In genomic region chr15:69095280-69095679, GRCh38 we compare ENCODE assay signal across 26 cellular contexts.
"Had no signal": no experiment of that assay in that cellular context is flagged by ENCODE, and none has a peak within 500 bp of the region (broad histone marks: within the 10 kb centered on the region; RNA-seq: fewer than 3 reads in every experiment).

No MANE protein-coding gene starts in this region.

- H3K36me3 ChIP-seq: esophagus squamous epithelium, left lung, neutrophil, pancreas, suprapubic skin, transverse colon, vagina had no signal

- H3K4me3 Mint-ChIP-seq: effector memory CD8-positive, alpha-beta T cell; memory B cell; natural killer cell; stimulated activated naive CD8-positive, alpha-beta T cell treated with anti-CD3 and anti-CD28 coated beads, Interleukin-15, amount 100 ng/mL, for 72 hours had no signal

- H3K27me3 ChIP-seq: esophagus squamous epithelium, hepatocyte, left lung, pancreas, suprapubic skin, transverse colon, vagina had no signal

- H3K9me3 ChIP-seq: esophagus squamous epithelium, left lung, neutrophil, pancreas, suprapubic skin, transverse colon, vagina had no signal

- DNase-seq: cortex of kidney; effector memory CD8-positive, alpha-beta T cell; erythroblast; esophagus squamous epithelium; foreskin melanocyte; kidney; left lung; natural killer cell; pancreas; retina; stimulated activated CD4-positive, alpha-beta T cell treated with anti-CD3 and anti-CD28 coated beads, Interleukin-12 subunit alpha, Interleukin-12 subunit beta, amount 100 ng/mL, for 4 hours; stimulated activated CD4-positive, alpha-beta T cell treated with anti-CD3 and anti-CD28 coated beads, Interleukin-1b, Interleukin-23, amount 100 ng/mL, for 48 hours; stimulated activated CD4-positive, alpha-beta T cell treated with anti-CD3 and anti-CD28 coated beads, Interleukin-4, amount 100 ng/mL, for 1 hour; stimulated activated CD8-positive, alpha-beta memory T cell treated with anti-CD3 and anti-CD28 coated beads, Interleukin-4, amount 100 ng/mL, for 48 hours; stimulated activated naive CD4-positive, alpha-beta T cell; stimulated activated naive CD8-positive, alpha-beta T cell treated with anti-CD3 and anti-CD28 coated beads, Interleukin-15, amount 100 ng/mL, for 72 hours; transverse colon had no signal

- H3K4me1 ChIP-seq: left lung, pancreas, transverse colon, vagina had no signal

- H3K27me3 Mint-ChIP-seq: stimulated activated naive CD8-positive, alpha-beta T cell treated with anti-CD3 and anti-CD28 coated beads, Interleukin-15, amount 100 ng/mL, for 72 hours had no signal

- H3K36me3 Mint-ChIP-seq: memory B cell, natural killer cell had no signal

- H3K4me3 ChIP-seq: esophagus squamous epithelium, hepatocyte, left lung, lung, pancreas, smooth muscle cell, suprapubic skin, transverse colon, vagina had no signal

- H3K27ac ChIP-seq: hepatocyte, left lung, neutrophil, pancreas, suprapubic skin, transverse colon, vagina had no signal

- H3K9me3 Mint-ChIP-seq: effector memory CD8-positive, alpha-beta T cell; natural killer cell; stimulated activated naive CD8-positive, alpha-beta T cell treated with anti-CD3 and anti-CD28 coated beads, Interleukin-15, amount 100 ng/mL, for 72 hours had no signal

- H3K4me1 Mint-ChIP-seq: stimulated activated naive CD8-positive, alpha-beta T cell treated with anti-CD3 and anti-CD28 coated beads, Interleukin-15, amount 100 ng/mL, for 72 hours had no signal

- FAIRE-seq: endometrium, kidney, pancreas had no signal

- ATAC-seq: effector memory CD8-positive, alpha-beta T cell; left lung; natural killer cell; pancreas; sciatic nerve; stimulated activated naive CD8-positive, alpha-beta T cell treated with anti-CD3 and anti-CD28 coated beads, Interleukin-15, amount 100 ng/mL, for 72 hours had no signal

- H3K27ac Mint-ChIP-seq: effector memory CD8-positive, alpha-beta T cell; memory B cell; natural killer cell; stimulated activated naive CD8-positive, alpha-beta T cell treated with anti-CD3 and anti-CD28 coated beads, Interleukin-15, amount 100 ng/mL, for 72 hours had no signal
